ENCODE assay signal across 1 cellular context in genomic region chr6:34196116-34196832, GRCh38.
TF ChIP-seq lines count a peak whose summit lies in the region.

No MANE protein-coding gene starts in this region.

TF ChIP-seq in liver, 16 proteins besides CTCF, POLR2A, EP300 and RAD21 (continued from another document):
- no peak for TF ChIP-seq ZBTB33 (IDR thresholded peaks at IDR 0.05)
- no peak for TF ChIP-seq TAF1 (conservative IDR thresholded peaks at IDR 0.05)
- no peak for TF ChIP-seq FOXA1 (IDR thresholded peaks at IDR 0.05)
- TF ChIP-seq HNF4A (conservative IDR thresholded peaks at IDR 0.05), result no peak
- no peak for TF ChIP-seq ATF3 (IDR thresholded peaks at IDR 0.05)
TF ChIP-seq in liver: peak in this region for 0.
